ENCODE assay signal across 30 cellular contexts in genomic region chr9:71931166-71931565, GRCh38.
"Had no signal": no experiment of that assay in that cellular context is flagged by ENCODE, and none has a peak within 500 bp of the region (broad histone marks: within the 10 kb centered on the region; RNA-seq: fewer than 3 reads in every experiment).

No MANE protein-coding gene starts in this region.

- DNase-seq: activated CD4-positive, alpha-beta memory T cell treated with anti-CD3 and anti-CD28 coated beads, Interleukin-2, amount 10 ng/mL, durations not matched to agents 7 days and 5 days; activated CD4-positive, alpha-beta T cell treated with anti-CD3 and anti-CD28 coated beads for 1 hour; activated CD4-positive, alpha-beta T cell treated with anti-CD3 and anti-CD28 coated beads for 48 hours; activated CD4-positive, CD25-positive, alpha-beta regulatory T cell; activated CD8-positive, alpha-beta memory T cell treated with anti-CD3 and anti-CD28 coated beads for 24 hours; activated CD8-positive, alpha-beta memory T cell treated with anti-CD3 and anti-CD28 coated beads, Interleukin-2, amount 10 ng/mL, durations not matched to agents 7 days and 5 days; activated CD8-positive, alpha-beta memory T cell treated with anti-CD3 and anti-CD28 coated beads, Interleukin-2, amount 50 U/mL, for 48 hours; activated effector memory CD4-positive, alpha-beta T cell treated with Interleukin-2 at 50 U/mL for 16 hours; activated naive CD4-positive, alpha-beta T cell treated with anti-CD3 and anti-CD28 coated beads, Interleukin-2, amount 10 ng/mL, durations not matched to agents 7 days and 5 days; activated naive CD8-positive, alpha-beta T cell treated with anti-CD3 and anti-CD28 coated beads, Interleukin-2, amount 50 U/mL, for 24 hours; activated T-cell treated with anti-CD3 and anti-CD28 coated beads, Interleukin-2, amount 50 U/mL, for 48 hours; amniotic stem cell; aorta; brain microvascular endothelial cell; central memory CD4-positive, alpha-beta T cell; NCI-H1105; NCI-H1417 treated with DMSO at 0.1 percent for 48 hours; NCI-H1930; NCI-H2081 treated with DMSO at 0.1 percent for 48 hours; NCI-H2171; NCI-H510A; NCI-H526; NCI-H748 treated with DMSO at 0.1 percent for 48 hours; NK-92 treated with Interleukin-12 subunit alpha and Interleukin-12 subunit beta, amount 100 ng/mL, for 24 hours; PC-3; T1000; WERI-Rb-1 had no signal

- ATAC-seq: activated CD8-positive, alpha-beta memory T cell treated with anti-CD3 and anti-CD28 coated beads, Interleukin-2, amount 10 ng/mL, durations not matched to agents 7 days and 5 days; activated naive CD8-positive, alpha-beta T cell treated with anti-CD3 and anti-CD28 coated beads, Interleukin-2, amount 50 U/mL, for 24 hours; PC-3; Right ventricle myocardium inferior had no signal

- H3K27ac ChIP-seq: brain microvascular endothelial cell, RWPE1, WERI-Rb-1 had no signal

- H3K27me3 ChIP-seq: brain microvascular endothelial cell had no signal

- H3K4me3 Mint-ChIP-seq: activated CD4-positive, alpha-beta memory T cell treated with anti-CD3 and anti-CD28 coated beads, Interleukin-2, amount 10 ng/mL, durations not matched to agents 7 days and 5 days; activated CD8-positive, alpha-beta memory T cell treated with anti-CD3 and anti-CD28 coated beads, Interleukin-2, amount 10 ng/mL, durations not matched to agents 7 days and 5 days; activated naive CD4-positive, alpha-beta T cell treated with anti-CD3 and anti-CD28 coated beads, Interleukin-2, amount 10 ng/mL, durations not matched to agents 7 days and 5 days; activated naive CD8-positive, alpha-beta T cell; activated naive CD8-positive, alpha-beta T cell treated with anti-CD3 and anti-CD28 coated beads, Interleukin-2, amount 50 U/mL, for 24 hours had no signal

- H3K9me3 Mint-ChIP-seq: activated CD4-positive, alpha-beta memory T cell treated with anti-CD3 and anti-CD28 coated beads, Interleukin-2, amount 10 ng/mL, durations not matched to agents 7 days and 5 days; activated naive CD4-positive, alpha-beta T cell treated with anti-CD3 and anti-CD28 coated beads, Interleukin-2, amount 10 ng/mL, durations not matched to agents 7 days and 5 days; activated naive CD8-positive, alpha-beta T cell treated with anti-CD3 and anti-CD28 coated beads, Interleukin-2, amount 50 U/mL, for 24 hours had no signal

- H3K4me1 Mint-ChIP-seq: activated CD4-positive, alpha-beta memory T cell treated with anti-CD3 and anti-CD28 coated beads, Interleukin-2, amount 10 ng/mL, durations not matched to agents 7 days and 5 days; activated CD8-positive, alpha-beta memory T cell treated with anti-CD3 and anti-CD28 coated beads, Interleukin-2, amount 10 ng/mL, durations not matched to agents 7 days and 5 days; activated naive CD4-positive, alpha-beta T cell treated with anti-CD3 and anti-CD28 coated beads, Interleukin-2, amount 10 ng/mL, durations not matched to agents 7 days and 5 days had no signal

- H3K27ac Mint-ChIP-seq: activated CD4-positive, alpha-beta memory T cell treated with anti-CD3 and anti-CD28 coated beads, Interleukin-2, amount 10 ng/mL, durations not matched to agents 7 days and 5 days; activated CD8-positive, alpha-beta memory T cell treated with anti-CD3 and anti-CD28 coated beads, Interleukin-2, amount 10 ng/mL, durations not matched to agents 7 days and 5 days; activated naive CD4-positive, alpha-beta T cell treated with anti-CD3 and anti-CD28 coated beads, Interleukin-2, amount 10 ng/mL, durations not matched to agents 7 days and 5 days; activated naive CD8-positive, alpha-beta T cell; activated naive CD8-positive, alpha-beta T cell treated with anti-CD3 and anti-CD28 coated beads, Interleukin-2, amount 50 U/mL, for 24 hours had no signal

- H3K27me3 Mint-ChIP-seq: activated CD4-positive, alpha-beta memory T cell treated with anti-CD3 and anti-CD28 coated beads, Interleukin-2, amount 10 ng/mL, durations not matched to agents 7 days and 5 days; activated CD8-positive, alpha-beta memory T cell treated with anti-CD3 and anti-CD28 coated beads, Interleukin-2, amount 10 ng/mL, durations not matched to agents 7 days and 5 days; activated naive CD4-positive, alpha-beta T cell treated with anti-CD3 and anti-CD28 coated beads, Interleukin-2, amount 10 ng/mL, durations not matched to agents 7 days and 5 days; activated naive CD8-positive, alpha-beta T cell; activated naive CD8-positive, alpha-beta T cell treated with anti-CD3 and anti-CD28 coated beads, Interleukin-2, amount 50 U/mL, for 24 hours had no signal

- H3K36me3 ChIP-seq: brain microvascular endothelial cell, WERI-Rb-1 had no signal
